Comparison of ENCODE assay signal across 8 cellular contexts in genomic region chr18:22932885-22933205, GRCh38. TPM values are rescaled to one million over a fixed set of nuclear protein-coding genes. Genes with fewer than 3 reads are reported as not detected.
DNase-seq lines count a peak whose midpoint lies in the region; ATAC-seq and TF ChIP-seq lines count a peak whose summit lies in the region.

No MANE protein-coding gene starts in this region.

- intact Hi-C loops in sciatic nerve (cut with DNase I) = loop anchor here (10.0 kb wide), 1 partner anchor 52 kb away; no protein-coding TSS in a partner anchor

- DNase-seq in activated CD4-positive, CD25-positive, alpha-beta regulatory T cell (lab: John Stamatoyannopoulos, UW) = no peak
- DNase-seq in foreskin keratinocyte (peak in 1 of 2 donors; percentile 47), sciatic nerve (ENCODE audit: low spot score) (no peak), ureter (ENCODE audit: low spot score) (no peak), NK-92 (lab: John Stamatoyannopoulos, UW; ENCODE audit: unreplicated experiment) (no peak)

- no peak for TF ChIP-seq CTCF in SU-DHL-6 (IDR thresholded peaks at IDR 0.05; ENCODE audit: insufficient read depth, low read length, poor library complexity, severe bottlenecking)
- no peak for TF ChIP-seq CTCF in foreskin keratinocyte (conservative IDR thresholded peaks at IDR 0.05)

- peak overlapping the region; percentile 86; the same call in 1 of the 2 replicates for H3K27ac ChIP-seq in SU-DHL-6 (ENCODE audit: low read depth, low read length)
- H3K27ac ChIP-seq in foreskin keratinocyte = peak overlapping the region; percentile 89

- peak overlapping the region; percentile 94 for H2AFZ ChIP-seq in SU-DHL-6 (ENCODE audit: low read depth, low read length, severe bottlenecking)

- peak overlapping the region; percentile 69 for H3K4me3 ChIP-seq in SU-DHL-6 (ENCODE audit: insufficient read depth, low read length, poor library complexity, severe bottlenecking)

- H3K9ac ChIP-seq in SU-DHL-6 (ENCODE audit: low read length) = peak overlapping the region; percentile 89

- no peaks in the 10 kb centered on the region for H3K9me2 ChIP-seq in SU-DHL-6 (replicated peaks; ENCODE audit: insufficient read depth, low read length)

- no peaks in the 10 kb centered on the region for H3K27me3 ChIP-seq in SU-DHL-6 (ENCODE audit: low read length)
- H3K27me3 ChIP-seq in foreskin keratinocyte = no peaks in the 10 kb centered on the region

- peaks cover 40% of the 10 kb centered on the region for H3K79me2 ChIP-seq in SU-DHL-6 (ENCODE audit: insufficient read depth, low read length)

- H3K4me2 ChIP-seq in SU-DHL-6 (ENCODE audit: low read depth, low read length, poor library complexity, severe bottlenecking) = peak overlapping the region; percentile 99

- H3K36me3 ChIP-seq in SU-DHL-6 (ENCODE audit: low read length) = peaks cover 23% of the 10 kb centered on the region

- no peaks in the 10 kb centered on the region for H3K9me3 ChIP-seq in SU-DHL-6 (ENCODE audit: insufficient read depth, low read length)

- peak; percentile 6 to 15 for ATAC-seq in activated CD4-positive, CD25-positive, alpha-beta regulatory T cell treated with anti-CD3 and anti-CD28 coated beads, Interleukin-2, amount 50 U/mL, for 24 hours
- ATAC-seq in HG02938 (IDR thresholded peaks at IDR 0.05; ENCODE audit: unreplicated experiment) (peak; percentile 31), foreskin keratinocyte (peak; percentile 38), sciatic nerve (peak; percentile 67)

- H3K4me1 ChIP-seq in foreskin keratinocyte = peaks cover 15% of the 10 kb centered on the region

- 0 out of 2 replicates have a peak, but pooled peaks cover 3% of the 10 kb centered on the region for H4K20me1 ChIP-seq in SU-DHL-6 (ENCODE audit: low read depth, low read length)

- peaks cover 32% of the 10 kb centered on the region for H3F3A ChIP-seq in SU-DHL-6 (ENCODE audit: insufficient read depth)

RNA-seq across cellular contexts. Expression of gene RBBP8, which starts 0.3 kb away (rescaled TPM):
- 79.0 and 93.7 TPM in 2 replicates for total RNA-seq in foreskin keratinocyte
- 40.5 and 49.8 TPM in 2 replicates for polyA plus RNA-seq in foreskin keratinocyte
- total RNA-seq in sciatic nerve = 12.7 TPM
- total RNA-seq in ureter = 93.0 TPM

Comparison
In these comparisons a context has a peak if more than half of its experiments do, and no peak if none do; other contexts are left out.
1. ATAC-seq: peak in every context shown above with its lines; median percentile 67 in sciatic nerve; 38 in foreskin keratinocyte; 31 in HG02938; 10 in activated CD4-positive, CD25-positive, alpha-beta regulatory T cell treated with anti-CD3 and anti-CD28 coated beads, Interleukin-2, amount 50 U/mL, for 24 hours.